In the genomic region with DNA sequence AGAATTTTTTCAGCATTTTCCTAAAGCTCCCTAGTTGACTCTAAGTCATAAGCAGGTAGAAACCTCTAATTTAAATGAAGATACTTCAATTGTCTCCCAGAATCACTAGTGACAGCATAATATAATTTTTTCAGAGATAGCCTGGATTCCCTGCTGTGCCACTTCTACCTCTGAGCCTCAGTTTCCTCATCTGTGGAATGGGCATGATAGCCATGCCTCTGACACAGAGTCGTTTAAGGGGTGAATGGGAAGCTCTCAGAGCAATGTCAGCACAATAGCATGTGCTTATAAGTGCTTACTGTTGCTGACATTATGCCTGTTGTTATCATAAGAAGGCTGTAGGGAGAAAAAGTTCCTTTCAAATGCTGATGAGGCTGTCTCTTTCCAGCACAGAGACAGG, we compare ENCODE assay signal across 28 cellular contexts.
"Had no signal": no experiment of that assay in that cellular context is flagged by ENCODE, and none has a peak within 500 bp of the region (broad histone marks: within the 10 kb centered on the region; RNA-seq: fewer than 3 reads in every experiment).

No MANE protein-coding gene starts in this region.

- H3K9me3 ChIP-seq: colonic mucosa, esophagus squamous epithelium, gastrocnemius medialis, heart right ventricle, left ventricle myocardium inferior, lower lobe of right lung, mucosa of descending colon had no signal

- FAIRE-seq: endometrium, kidney had no signal

- H3K4me1 ChIP-seq: colonic mucosa, esophagus squamous epithelium, gastrocnemius medialis, heart right ventricle, left ventricle myocardium inferior, lower lobe of right lung had no signal

- H3K27me3 Mint-ChIP-seq: dendritic cell treated with granulocyte-macrophage colony-stimulating factor and Interleukin-4, amounts not matched to agents 40 ng/mL and 50 ng/mL, for 4 days; effector memory CD8-positive, alpha-beta T cell had no signal

- H3K9me3 Mint-ChIP-seq: dendritic cell treated with granulocyte-macrophage colony-stimulating factor and Interleukin-4, amounts not matched to agents 40 ng/mL and 50 ng/mL, for 4 days; effector memory CD8-positive, alpha-beta T cell; endodermal cell; immature natural killer cell; mesothelial cell of epicardium had no signal

- H3K27ac Mint-ChIP-seq: effector memory CD8-positive, alpha-beta T cell; endodermal cell; mesothelial cell of epicardium had no signal

- H3K4me1 Mint-ChIP-seq: endodermal cell, immature natural killer cell, mesothelial cell of epicardium had no signal

- ATAC-seq: effector memory CD8-positive, alpha-beta T cell; esophagus mucosa; gastrocnemius medialis; heart right ventricle; left colon; lower lobe of right lung; mucosa of descending colon had no signal

- H3K4me3 Mint-ChIP-seq: dendritic cell treated with granulocyte-macrophage colony-stimulating factor and Interleukin-4, amounts not matched to agents 40 ng/mL and 50 ng/mL, for 4 days; effector memory CD8-positive, alpha-beta T cell; endodermal cell; immature natural killer cell; mesothelial cell of epicardium had no signal

- H3K27ac ChIP-seq: colonic mucosa, epithelial cell of prostate, esophagus squamous epithelium, gastrocnemius medialis, heart right ventricle, left ventricle myocardium inferior, lower lobe of right lung had no signal

- H3K4me3 ChIP-seq: colonic mucosa, esophagus squamous epithelium, gastrocnemius medialis, heart right ventricle, left ventricle myocardium inferior, lower lobe of right lung, mucosa of descending colon had no signal

- H3K36me3 ChIP-seq: colonic mucosa, lower lobe of right lung had no signal

- DNase-seq: colonic mucosa; cortex of kidney; effector CD8-positive, alpha-beta T cell; effector memory CD8-positive, alpha-beta T cell; endodermal cell; erythroblast; esophagus squamous epithelium; foreskin fibroblast; foreskin melanocyte; gastrocnemius medialis; glutamatergic neuron; head of caudate nucleus; heart right ventricle; hippocampal formation; immature natural killer cell; islet precursor cell; kidney; kidney glomerular epithelial cell; left colon; left ventricle myocardium inferior; lower lobe of right lung; mesenchymal stem cell; mucosa of descending colon had no signal

- H3K27me3 ChIP-seq: colonic mucosa, esophagus squamous epithelium, gastrocnemius medialis, heart right ventricle had no signal
